In genomic region chr5:32309766-32310165, GRCh38 we compare ENCODE assay signal across 22 cellular contexts. TPM values are rescaled to one million over a fixed set of nuclear protein-coding genes. Genes with fewer than 3 reads are reported as not detected.
A peak's percentile ranks its signal among the peaks of the same experiment; 100 is the strongest.
DNase-seq lines count a peak whose midpoint lies in the region; ATAC-seq and TF ChIP-seq lines count a peak whose summit lies in the region.
"Had no signal": no experiment of that assay in that cellular context is flagged by ENCODE, and none has a peak within 500 bp of the region (broad histone marks: within the 10 kb centered on the region; RNA-seq: fewer than 3 reads in every experiment).

No MANE protein-coding gene starts in this region.

- intact Hi-C loops in dorsolateral prefrontal cortex (cut with DNase I): loop anchor here (5.0 to 10.0 kb wide), 5 partner anchors 77 to 278 kb away; partner anchors contain the start of genes SUB1 (in 2 of the 2), GOLPH3 (in 1 of the 2) and ZFR (in 1 of the 2)

- peaks cover 78% of the 10 kb centered on the region for H3K79me2 ChIP-seq in GM23338 (replicated peaks; ENCODE audit: insufficient read depth)

- peaks cover 11% of the 10 kb centered on the region; the same call in 1 of the 2 replicates for H3K4me1 ChIP-seq in GM23338 (ENCODE audit: insufficient read depth)

- H3K36me3 Mint-ChIP-seq in GM23338 (ENCODE audit: low read depth): peaks cover 15% of the 10 kb centered on the region
- peaks cover 14 to 36% of the 10 kb centered on the region in 2 donors for H3K36me3 Mint-ChIP-seq in stimulated activated naive B cell treated with anti-CD40 and anti-IgM and Interleukin-4, amounts not matched to agents 10 μg/mL and 1 μg/mL and 100 μg/mL, for 72 hours

- no peaks in the 10 kb centered on the region for H3K9me2 ChIP-seq in GM23338 (ENCODE audit: insufficient read depth)

- no peaks in the 10 kb centered on the region for H3K36me3 ChIP-seq in GM23338 (ENCODE audit: insufficient read depth)
- H3K36me3 ChIP-seq: ascending aorta, tibial nerve had no signal

- peaks cover 34% of the 10 kb centered on the region for H3K4me1 Mint-ChIP-seq in GM23338
- H3K4me1 Mint-ChIP-seq in stimulated activated naive B cell treated with anti-CD40 and anti-IgM and Interleukin-4, amounts not matched to agents 10 μg/mL and 1 μg/mL and 100 μg/mL, for 72 hours: peaks cover 30 to 55% of the 10 kb centered on the region in 2 donors

- H3K9me3 Mint-ChIP-seq in GM23338: no peaks in the 10 kb centered on the region
- H3K9me3 Mint-ChIP-seq in stimulated activated naive B cell treated with anti-CD40 and anti-IgM and Interleukin-4, amounts not matched to agents 10 μg/mL and 1 μg/mL and 100 μg/mL, for 72 hours: peaks cover 0 to 1% of the 10 kb centered on the region in 2 donors
- H3K9me3 Mint-ChIP-seq: activated T-helper 2 cell treated with anti-CD3 and anti-CD28 coated beads, Interferon-gamma antibody, Interleukin-2, Interleukin-4, amounts not matched to agents 10 μg/mL and 5 μg/mL and 100 μg/mL, durations not matched to agents 14 hours and 24 hours and 36 hours; central memory CD8-positive, alpha-beta T cell had no signal

- DNase-seq in GM23338 (ENCODE audit: low spot score): no peak
- peak; percentile 74 for DNase-seq in NOMO-1 treated with dmso at 0.1 percent for 144 hours (lab: John Stamatoyannopoulos, UW; ENCODE audit: unreplicated experiment)
- DNase-seq in dorsolateral prefrontal cortex: no peak
- no peak for DNase-seq in stimulated activated naive B cell treated with anti-CD40 and anti-IgM and Interleukin-4, amounts not matched to agents 10 μg/mL and 1 μg/mL and 100 μg/mL, for 72 hours
- DNase-seq in D341Med (ENCODE audit: low spot score): no peak
- no peak for DNase-seq in activated T-cell treated with anti-CD3 and anti-CD28 coated beads, Interleukin-2, amount 50 U/mL, for 48 hours
- DNase-seq in AML-193 (lab: John Stamatoyannopoulos, UW): no peak
- DNase-seq: DMS79 treated with DMSO at 0.1 percent for 48 hours; heart right ventricle; NCI-H146; NCI-H2171; NCI-H526; PC-9; SIG-M5; stimulated activated CD4-positive, alpha-beta T cell treated with anti-CD3 and anti-CD28 coated beads, Interleukin-4, amount 100 ng/mL, for 24 hours; stimulated activated naive CD8-positive, alpha-beta T cell treated with anti-CD3 and anti-CD28 coated beads, Interleukin-15, Interleukin-2, amounts not matched to agents 100 U/mL and 50 U/mL, for 24 hours had no signal

- no peak overlapping the region for H3K4me3 Mint-ChIP-seq in GM23338
- H3K4me3 Mint-ChIP-seq in stimulated activated naive B cell treated with anti-CD40 and anti-IgM and Interleukin-4, amounts not matched to agents 10 μg/mL and 1 μg/mL and 100 μg/mL, for 72 hours: peak overlapping the region in 1 of 2 donors; percentile 15
- H3K4me3 Mint-ChIP-seq: central memory CD8-positive, alpha-beta T cell had no signal

- H3K27me3 Mint-ChIP-seq in GM23338 (ENCODE audit: insufficient read depth, low read depth, poor library complexity): peaks cover 6% of the 10 kb centered on the region
- H3K27me3 Mint-ChIP-seq in stimulated activated naive B cell treated with anti-CD40 and anti-IgM and Interleukin-4, amounts not matched to agents 10 μg/mL and 1 μg/mL and 100 μg/mL, for 72 hours: no peaks in the 10 kb centered on the region
- H3K27me3 Mint-ChIP-seq: activated naive CD8-positive, alpha-beta T cell; central memory CD8-positive, alpha-beta T cell had no signal

- H4K20me1 ChIP-seq in GM23338 (replicated peaks; ENCODE audit: insufficient read depth): peaks cover 31% of the 10 kb centered on the region

- no peak for TF ChIP-seq CTCF in GM23338 (conservative IDR thresholded peaks at IDR 0.05; ENCODE audit: low read depth in 2 of 2)
- no peak for TF ChIP-seq CTCF in dorsolateral prefrontal cortex (IDR thresholded peaks at IDR 0.05 in 54 of 56, conservative IDR thresholded peaks at IDR 0.05 in 2 of 56; ENCODE audit: low read depth in 1 of 56, partially characterized antibody in 56 of 56)

- no peak for ATAC-seq in GM23338
- ATAC-seq in stimulated activated naive B cell treated with anti-CD40 and anti-IgM and Interleukin-4, amounts not matched to agents 10 μg/mL and 1 μg/mL and 100 μg/mL, for 72 hours (replicated peaks): no peak
- ATAC-seq in GM18498 (IDR thresholded peaks at IDR 0.05; ENCODE audit: unreplicated experiment): no peak
- ATAC-seq: heart right ventricle; stimulated activated naive CD8-positive, alpha-beta T cell treated with anti-CD3 and anti-CD28 coated beads, Interleukin-15, Interleukin-2, amounts not matched to agents 100 U/mL and 50 U/mL, for 24 hours had no signal

- H3K27me3 ChIP-seq in GM23338 (ENCODE audit: insufficient read depth) (no peaks in the 10 kb centered on the region), dorsolateral prefrontal cortex (no peaks in the 10 kb centered on the region)
- H3K27me3 ChIP-seq: ascending aorta, heart right ventricle, tibial nerve had no signal

- H3K27ac ChIP-seq in GM23338 (ENCODE audit: low read depth) (no peak overlapping the region), dorsolateral prefrontal cortex (peak overlapping the region in 10 of 59 donors; percentile 4 to 31 (median 16))
- H3K27ac ChIP-seq: ascending aorta, PC-9 had no signal

- H3K4me3 ChIP-seq in GM23338: no peak overlapping the region
- H3K4me3 ChIP-seq in dorsolateral prefrontal cortex: peak overlapping the region in 35 of 59 donors; percentile 1 to 100 (median 19)
- H3K4me3 ChIP-seq: ascending aorta, heart right ventricle, PC-9, tibial nerve had no signal

- H3K4me2 ChIP-seq in GM23338: peak overlapping the region; percentile 96; the same call in 1 of the 2 replicates
- H3K4me2 ChIP-seq: PC-9 had no signal

- no peak overlapping the region for H2AFZ ChIP-seq in GM23338
- H2AFZ ChIP-seq: PC-9 had no signal

- H3K27ac Mint-ChIP-seq in GM23338: no peak overlapping the region
- H3K27ac Mint-ChIP-seq in stimulated activated naive B cell treated with anti-CD40 and anti-IgM and Interleukin-4, amounts not matched to agents 10 μg/mL and 1 μg/mL and 100 μg/mL, for 72 hours: peak overlapping the region; percentile 31
- H3K27ac Mint-ChIP-seq: activated T-helper 2 cell treated with anti-CD3 and anti-CD28 coated beads, Interferon-gamma antibody, Interleukin-2, Interleukin-4, amounts not matched to agents 10 μg/mL and 5 μg/mL and 100 μg/mL, durations not matched to agents 14 hours and 24 hours and 36 hours had no signal

- peaks cover 4% of the 10 kb centered on the region; the same call in 1 of the 2 replicates for H3F3A ChIP-seq in GM23338 (replicated peaks; ENCODE audit: low read depth)

TF ChIP-seq in GM23338, 12 proteins besides CTCF, POLR2A, EP300 and RAD21 (continues in another document):
- TF ChIP-seq STAT1 (IDR thresholded peaks at IDR 0.05; ENCODE audit: unreplicated experiment) (no peak), REST (IDR thresholded peaks at IDR 0.05; ENCODE audit: unreplicated experiment) (no peak), ZNF114 (CRISPR knock-in tag; IDR thresholded peaks at IDR 0.05) (no peak), ZNF331 (CRISPR knock-in tag; IDR thresholded peaks at IDR 0.05; ENCODE audit: low read depth) (no peak), ETS1 (IDR thresholded peaks at IDR 0.05) (no peak), EZH2 (IDR thresholded peaks at IDR 0.05; ENCODE audit: low read depth, unreplicated experiment) (no peak), JUNB (IDR thresholded peaks at IDR 0.05; ENCODE audit: unreplicated experiment) (no peak), POLR2AphosphoS5 (IDR thresholded peaks at IDR 0.05; ENCODE audit: low read depth) (no peak), NANOG (IDR thresholded peaks at IDR 0.05; ENCODE audit: borderline replicate concordance) (no peak)

RNA-seq across cellular contexts. Expression of gene MTMR12, which starts 3.0 kb away (rescaled TPM):
- total RNA-seq in GM23338 (2014; rRNA removed; shearing (Covaris generic)): 47.4 and 51.6 TPM in 2 replicates
- polyA plus RNA-seq in GM23338 (2016; fragmentation: Nextera tagmentation; extraction: Ambion mirVana): 17.7 and 18.3 TPM in 2 replicates
- total RNA-seq in dorsolateral prefrontal cortex: 10 to 100 TPM; 24.4 to 67.2 (median 41.4) TPM
